ENCODE assay signal across 19 cellular contexts in the genomic region with DNA sequence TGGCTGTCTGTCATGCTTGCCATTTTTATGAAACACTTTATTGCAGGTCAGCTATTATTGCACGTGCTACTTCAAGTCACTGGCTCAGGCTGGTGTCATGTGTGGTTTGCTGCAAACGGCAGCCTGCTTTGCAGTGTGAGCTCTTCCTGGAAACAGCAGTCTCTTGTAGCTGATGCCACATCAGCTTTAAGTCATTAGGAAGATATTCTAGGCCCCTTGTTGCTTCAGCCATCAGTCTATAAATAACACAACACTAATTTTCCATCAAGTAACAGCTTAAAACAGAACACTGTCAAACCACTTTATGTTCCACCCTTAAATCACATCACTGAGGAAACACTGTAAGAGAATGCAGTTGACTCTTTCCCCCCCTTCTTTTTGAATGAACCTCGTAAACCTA.
DNase-seq lines count a peak whose midpoint lies in the region; ATAC-seq and TF ChIP-seq lines count a peak whose summit lies in the region.
"Had no signal": no experiment of that assay in that cellular context is flagged by ENCODE, and none has a peak within 500 bp of the region (broad histone marks: within the 10 kb centered on the region; RNA-seq: fewer than 3 reads in every experiment).

No MANE protein-coding gene starts in this region.

- H3K9me3 ChIP-seq in right cardiac atrium (ENCODE audit: control insufficient read depth, low read length) (no peaks in the 10 kb centered on the region), ascending aorta (no peaks in the 10 kb centered on the region), mammary epithelial cell (replicated peaks; ENCODE audit: insufficient read depth, low read length) (no peaks in the 10 kb centered on the region)
- H3K9me3 ChIP-seq in CD4-positive, alpha-beta memory T cell (ENCODE audit: control insufficient read depth in 1 of 2, low read length in 2 of 2): no peaks in the 10 kb centered on the region
- H3K9me3 ChIP-seq: BLaER1 treated with 17β-estradiol and CSF1 and Interleukin-3, amounts not matched to agents 10 nM and 100 nM had no signal

- TF ChIP-seq CTCF in fibroblast of mammary gland (conservative IDR thresholded peaks at IDR 0.05; ENCODE audit: control insufficient read depth, insufficient read depth, low read depth, low read length) (no peak), ascending aorta (IDR thresholded peaks at IDR 0.05) (no peak), mammary epithelial cell (conservative IDR thresholded peaks at IDR 0.05 in 1 of 2, IDR thresholded peaks at IDR 0.05 in 1 of 2; ENCODE audit: extremely low read depth in 1 of 2, insufficient read depth in 1 of 2, low read depth in 1 of 2, low read length in 2 of 2) (no peak)

- dilution Hi-C loops in mammary epithelial cell (cut with HindIII; ENCODE audit: low sequenced_read_pairs): no loop called here

- no peak overlapping the region for H3K4me3 Mint-ChIP-seq in CD4-positive, alpha-beta memory T cell
- H3K4me3 Mint-ChIP-seq: activated naive CD4-positive, alpha-beta T cell treated with anti-CD3 and anti-CD28 coated beads, Interleukin-2, amount 50 U/mL, for 24 hours; IgD-negative memory B cell; stimulated activated naive CD8-positive, alpha-beta T cell treated with anti-CD3 and anti-CD28 coated beads, Interleukin-15, Interleukin-2, amounts not matched to agents 100 ng/mL and 50 ng/mL, for 24 hours; T-cell had no signal

- no peak overlapping the region for H2AFZ ChIP-seq in mammary epithelial cell (ENCODE audit: low read depth, low read length)

- intact Hi-C loops in right cardiac atrium (cut with DNase I): no loop called here
- intact Hi-C loops in cardiac septum (cut with DNase I): loop anchor here (5.0 kb wide), 2 partner anchors 140 to 370 kb away; no protein-coding TSS in a partner anchor
- intact Hi-C loops in ascending aorta (cut with DNase I): no loop called here
- intact Hi-C loops in mammary epithelial cell (cut with micrococcal nuclease): no loop called here
- intact Hi-C loops in CD4-positive, alpha-beta memory T cell (cut with micrococcal nuclease): no loop called here

- BruUV-seq in mammary epithelial cell (replicated peaks; lab: Mats Ljungman, UMichigan): no TSS peak

- H3K36me3 Mint-ChIP-seq in CD4-positive, alpha-beta memory T cell: peaks cover 1 to 6% of the 10 kb centered on the region in 2 donors
- H3K36me3 Mint-ChIP-seq: activated naive CD4-positive, alpha-beta T cell treated with anti-CD3 and anti-CD28 coated beads, Interleukin-2, amount 50 U/mL, for 24 hours had no signal

- H3K27me3 ChIP-seq in right cardiac atrium (ENCODE audit: control insufficient read depth, insufficient read depth): no peaks in the 10 kb centered on the region
- no peaks in the 10 kb centered on the region for H3K27me3 ChIP-seq in ascending aorta
- no peaks in the 10 kb centered on the region for H3K27me3 ChIP-seq in mammary epithelial cell (ENCODE audit: insufficient read depth, low read length)
- H3K27me3 ChIP-seq in CD4-positive, alpha-beta memory T cell (ENCODE audit: insufficient read depth, low read length): no peaks in the 10 kb centered on the region
- H3K27me3 ChIP-seq: BLaER1 treated with 17β-estradiol and CSF1 and Interleukin-3, amounts not matched to agents 10 nM and 100 nM had no signal

- H3K27ac ChIP-seq in right cardiac atrium (ENCODE audit: low read length): peak overlapping the region; percentile 74
- H3K27ac ChIP-seq in ascending aorta: no peak overlapping the region
- no peak overlapping the region for H3K27ac ChIP-seq in mammary epithelial cell (ENCODE audit: insufficient read depth, low read depth, low read length)
- no peak overlapping the region for H3K27ac ChIP-seq in CD4-positive, alpha-beta memory T cell (ENCODE audit: low read depth, low read length)
- H3K27ac ChIP-seq: BLaER1 treated with 17β-estradiol and CSF1 and Interleukin-3, amounts not matched to agents 10 nM and 100 nM had no signal

- no peaks in the 10 kb centered on the region for H3K79me2 ChIP-seq in mammary epithelial cell (ENCODE audit: insufficient read depth, low read length)

- H4K20me1 ChIP-seq in mammary epithelial cell (ENCODE audit: insufficient read depth, low read length): no peaks in the 10 kb centered on the region
- H4K20me1 ChIP-seq: BLaER1 treated with 17β-estradiol and CSF1 and Interleukin-3, amounts not matched to agents 10 nM and 100 nM had no signal

- no peaks in the 10 kb centered on the region for H3K4me1 Mint-ChIP-seq in CD4-positive, alpha-beta memory T cell
- H3K4me1 Mint-ChIP-seq: activated naive CD4-positive, alpha-beta T cell treated with anti-CD3 and anti-CD28 coated beads, Interleukin-2, amount 50 U/mL, for 24 hours; IgD-negative memory B cell had no signal

- no peaks in the 10 kb centered on the region for H3K9me3 Mint-ChIP-seq in CD4-positive, alpha-beta memory T cell
- H3K9me3 Mint-ChIP-seq: activated naive CD4-positive, alpha-beta T cell treated with anti-CD3 and anti-CD28 coated beads, Interleukin-2, amount 50 U/mL, for 24 hours; IgD-negative memory B cell; stimulated activated naive CD8-positive, alpha-beta T cell treated with anti-CD3 and anti-CD28 coated beads, Interleukin-15, Interleukin-2, amounts not matched to agents 100 ng/mL and 50 ng/mL, for 24 hours; T-cell had no signal

- WGBS in right cardiac atrium: 19% methylated on average over 3 of the region's 3 CpGs
- WGBS in mammary epithelial cell (ENCODE audit: low coverage, missing lambda C conversion rate): 55% methylated on average over 3 of the region's 3 CpGs

- CTCF ChIA-PET in mammary epithelial cell (lab: Charles Lee; ENCODE audit: low non-redundant PET): no interaction called here
- CTCF ChIA-PET in CD4-positive, alpha-beta memory T cell (lab: Charles Lee; ENCODE audit: partially characterized antibody): no interaction called here

- POLR2A ChIA-PET in CD4-positive, alpha-beta memory T cell (lab: Charles Lee; ENCODE audit: partially characterized antibody): no interaction called here

- H3K27me3 Mint-ChIP-seq in CD4-positive, alpha-beta memory T cell: no peaks in the 10 kb centered on the region
- H3K27me3 Mint-ChIP-seq: activated naive CD4-positive, alpha-beta T cell treated with anti-CD3 and anti-CD28 coated beads, Interleukin-2, amount 50 U/mL, for 24 hours; IgD-negative memory B cell; stimulated activated naive CD8-positive, alpha-beta T cell treated with anti-CD3 and anti-CD28 coated beads, Interleukin-15, Interleukin-2, amounts not matched to agents 100 ng/mL and 50 ng/mL, for 24 hours; T-cell had no signal

- H3K4me1 ChIP-seq in right cardiac atrium (ENCODE audit: control insufficient read depth, insufficient read depth, low read length) (peaks cover 5% of the 10 kb centered on the region), ascending aorta (no peaks in the 10 kb centered on the region), mammary epithelial cell (ENCODE audit: insufficient read depth, low read length) (peaks cover 13% of the 10 kb centered on the region)
- no peaks in the 10 kb centered on the region for H3K4me1 ChIP-seq in CD4-positive, alpha-beta memory T cell (ENCODE audit: insufficient read depth, low read length)

- ATAC-seq in right cardiac atrium: no peak
- ATAC-seq: T-cell had no signal

- no peak overlapping the region for H3K4me2 ChIP-seq in mammary epithelial cell (ENCODE audit: insufficient read depth, low read depth, low read length)
- H3K4me2 ChIP-seq: BLaER1 treated with 17β-estradiol and CSF1 and Interleukin-3, amounts not matched to agents 10 nM and 100 nM had no signal

- no peaks in the 10 kb centered on the region for H3K36me3 ChIP-seq in ascending aorta
- peaks cover 5% of the 10 kb centered on the region for H3K36me3 ChIP-seq in mammary epithelial cell (ENCODE audit: insufficient read depth, low read length)
- H3K36me3 ChIP-seq in CD4-positive, alpha-beta memory T cell (ENCODE audit: insufficient read depth, low read length): no peaks in the 10 kb centered on the region

- in situ Hi-C loops in mammary epithelial cell (cut with MboI; ENCODE audit: low sequenced_read_pairs in 2 of 2): no loop called here

- no peak overlapping the region for H3K9ac ChIP-seq in mammary epithelial cell (ENCODE audit: insufficient read depth, low read length)
- H3K9ac ChIP-seq: BLaER1 treated with 17β-estradiol and CSF1 and Interleukin-3, amounts not matched to agents 10 nM and 100 nM had no signal

- DNase-seq in right cardiac atrium: no peak
- no peak for DNase-seq in cardiac septum (ENCODE audit: low spot score)
- peak; percentile 56 for DNase-seq in NCI-H69 (lab: John Stamatoyannopoulos, UW)
- peak; percentile 26 for DNase-seq in fibroblast of mammary gland (ENCODE audit: low read depth)
- no peak for DNase-seq in ascending aorta (ENCODE audit: low spot score in 2 of 2)
- DNase-seq in activated CD4-positive, CD25-positive, alpha-beta regulatory T cell treated with anti-CD3 and anti-CD28 coated beads, Interleukin-2, amount 50 U/mL, for 72 hours: no peak
- no peak for DNase-seq in mammary epithelial cell
- DNase-seq in CD4-positive, alpha-beta memory T cell: no peak
- DNase-seq: central memory CD4-positive, alpha-beta T cell; DMS79 treated with DMSO at 0.1 percent for 48 hours; H7; NCI-H146; NCI-H524; small intestine; T-cell had no signal

- no peak overlapping the region for H3K4me3 ChIP-seq in right cardiac atrium (ENCODE audit: low read length)
- H3K4me3 ChIP-seq in fibroblast of mammary gland (ENCODE audit: control insufficient read depth, low read depth, low read length): no peak overlapping the region
- no peak overlapping the region for H3K4me3 ChIP-seq in ascending aorta
- H3K4me3 ChIP-seq in mammary epithelial cell (replicated peaks in 1 of 3; ENCODE audit: insufficient read depth in 1 of 3, low read depth in 2 of 3, low read length in 3 of 3): no peak overlapping the region
- no peak overlapping the region for H3K4me3 ChIP-seq in CD4-positive, alpha-beta memory T cell (ENCODE audit: low read length in 2 of 2)
- H3K4me3 ChIP-seq: BLaER1 treated with 17β-estradiol and CSF1 and Interleukin-3, amounts not matched to agents 10 nM and 100 nM had no signal

- no peak overlapping the region for H3K27ac Mint-ChIP-seq in CD4-positive, alpha-beta memory T cell
- H3K27ac Mint-ChIP-seq: activated naive CD4-positive, alpha-beta T cell treated with anti-CD3 and anti-CD28 coated beads, Interleukin-2, amount 50 U/mL, for 24 hours; IgD-negative memory B cell; stimulated activated naive CD8-positive, alpha-beta T cell treated with anti-CD3 and anti-CD28 coated beads, Interleukin-15, Interleukin-2, amounts not matched to agents 100 ng/mL and 50 ng/mL, for 24 hours; T-cell had no signal

Comparison
In these comparisons a context has a peak if more than half of its experiments do, and no peak if none do; other contexts are left out.
1. DNase-seq: peak in NCI-H69 (single experiment) and fibroblast of mammary gland (single experiment); none in right cardiac atrium (0 of 3), cardiac septum (single experiment), ascending aorta (0 of 2), activated CD4-positive, CD25-positive, alpha-beta regulatory T cell treated with anti-CD3 and anti-CD28 coated beads, Interleukin-2, amount 50 U/mL, for 72 hours (single experiment), mammary epithelial cell (single experiment) and CD4-positive, alpha-beta memory T cell (0 of 5).